24 cellular contexts compared by ENCODE assay signal in genomic region chr19:23917856-23918255, GRCh38. TPM values are rescaled to one million over a fixed set of nuclear protein-coding genes. Genes with fewer than 3 reads are reported as not detected.
DNase-seq lines count a peak whose midpoint lies in the region; ATAC-seq, FAIRE-seq and TF ChIP-seq lines count a peak whose summit lies in the region.
"Had no signal": no experiment of that assay in that cellular context is flagged by ENCODE, and none has a peak within 500 bp of the region (broad histone marks: within the 10 kb centered on the region; RNA-seq: fewer than 3 reads in every experiment).

No MANE protein-coding gene starts in this region.

- CTCF ChIA-PET in CD4-positive, alpha-beta memory T cell (lab: Charles Lee; ENCODE audit: partially characterized antibody) = no interaction called here

- no peaks in the 10 kb centered on the region for H3K9me3 Mint-ChIP-seq in CD4-positive, alpha-beta memory T cell
- H3K9me3 Mint-ChIP-seq in mesothelial cell of epicardium = peaks cover 29% of the 10 kb centered on the region
- H3K9me3 Mint-ChIP-seq: HFFc6 had no signal

- no peak for ATAC-seq in GM21619 (IDR thresholded peaks at IDR 0.05; ENCODE audit: unreplicated experiment)
- ATAC-seq: gastroesophageal sphincter had no signal

- H3K27me3 ChIP-seq in CD4-positive, alpha-beta memory T cell (ENCODE audit: insufficient read depth, low read length) = no peaks in the 10 kb centered on the region
- no peaks in the 10 kb centered on the region for H3K27me3 ChIP-seq in bronchial epithelial cell (ENCODE audit: control insufficient read depth, insufficient read depth, low read length)
- H3K27me3 ChIP-seq: brain microvascular endothelial cell, gastroesophageal sphincter had no signal

- POLR2A ChIA-PET in CD4-positive, alpha-beta memory T cell (lab: Charles Lee; ENCODE audit: partially characterized antibody) = interaction anchor here (0.6 to 2.0 kb wide), 3 partner anchors 116 to 170 kb away, joined by 3 to 6 read pairs (median 4); no protein-coding TSS in a partner anchor

- H3K36me3 ChIP-seq in CD4-positive, alpha-beta memory T cell (ENCODE audit: insufficient read depth, low read length) = no peaks in the 10 kb centered on the region
- no peaks in the 10 kb centered on the region for H3K36me3 ChIP-seq in bronchial epithelial cell (ENCODE audit: control insufficient read depth, insufficient read depth, low read length)
- H3K36me3 ChIP-seq: brain microvascular endothelial cell had no signal

- no peaks in the 10 kb centered on the region for H3K27me3 Mint-ChIP-seq in CD4-positive, alpha-beta memory T cell
- no peaks in the 10 kb centered on the region for H3K27me3 Mint-ChIP-seq in mesothelial cell of epicardium (ENCODE audit: low read depth)
- H3K27me3 Mint-ChIP-seq: activated CD4-positive, alpha-beta T cell treated with anti-CD3 and anti-CD28 coated beads, Interleukin-2, amount 10 ng/mL, durations not matched to agents 7 days and 5 days; activated naive CD4-positive, alpha-beta T cell treated with anti-CD3 and anti-CD28 coated beads, Interleukin-2, amount 10 ng/mL, durations not matched to agents 7 days and 5 days; dendritic cell treated with granulocyte-macrophage colony-stimulating factor and Interleukin-4, amounts not matched to agents 40 ng/mL and 50 ng/mL, for 4 days; stimulated activated naive CD8-positive, alpha-beta T cell treated with anti-CD3 and anti-CD28 coated beads, Interleukin-15, Interleukin-2, amounts not matched to agents 100 ng/mL and 50 ng/mL, for 24 hours had no signal

- no peak for TF ChIP-seq CTCF in bronchial epithelial cell (IDR thresholded peaks at IDR 0.05; ENCODE audit: insufficient read depth, low read length, severe bottlenecking)
- TF ChIP-seq CTCF in mesothelial cell of epicardium (IDR thresholded peaks at IDR 0.05; ENCODE audit: unreplicated experiment) = no peak

- H3K4me1 ChIP-seq in CD4-positive, alpha-beta memory T cell (ENCODE audit: insufficient read depth, low read length) = no peaks in the 10 kb centered on the region

- no peak overlapping the region for H3K27ac ChIP-seq in CD4-positive, alpha-beta memory T cell (ENCODE audit: low read depth, low read length)
- H3K27ac ChIP-seq: brain microvascular endothelial cell, gastroesophageal sphincter, PC-9 had no signal

- H3K9me3 ChIP-seq in CD4-positive, alpha-beta memory T cell (ENCODE audit: control insufficient read depth in 1 of 2, low read length in 2 of 2) = no peaks in the 10 kb centered on the region
- H3K9me3 ChIP-seq: gastroesophageal sphincter had no signal

- peaks cover 7 to 24% (median 15%) of the 10 kb centered on the region in 4 donors for H3K4me1 Mint-ChIP-seq in CD4-positive, alpha-beta memory T cell
- peaks cover 6% of the 10 kb centered on the region for H3K4me1 Mint-ChIP-seq in mesothelial cell of epicardium

- intact Hi-C loops in CD4-positive, alpha-beta memory T cell (cut with micrococcal nuclease) = loop anchor here (10.0 kb wide), 2 partner anchors 523 to 663 kb away; partner anchors contain the start of genes ZNF724 and ZNF91

- no peak for DNase-seq in CD4-positive, alpha-beta memory T cell
- peak; percentile 75 for DNase-seq in NCI-H2029 (lab: John Stamatoyannopoulos, UW)
- peak; percentile 64 for DNase-seq in bronchial epithelial cell (ENCODE audit: low read depth)
- no peak for DNase-seq in mesothelial cell of epicardium (ENCODE audit: low spot score in 2 of 2, unreplicated experiment in 2 of 2)
- no peak for DNase-seq in DMS153 (lab: John Stamatoyannopoulos, UW)
- DNase-seq in UCSD-AML1 (lab: John Stamatoyannopoulos, UW; ENCODE audit: unreplicated experiment) = no peak
- DNase-seq in NCI-H446 (lab: John Stamatoyannopoulos, UW) = no peak
- DNase-seq: activated CD4-positive, alpha-beta T cell treated with anti-CD3 and anti-CD28 coated beads, Interleukin-2, amount 10 ng/mL, durations not matched to agents 7 days and 5 days; activated naive CD4-positive, alpha-beta T cell treated with anti-CD3 and anti-CD28 coated beads, Interleukin-2, amount 10 ng/mL, durations not matched to agents 7 days and 5 days; activated T-cell treated with anti-CD3 and anti-CD28 coated beads for 4 hours; brain microvascular endothelial cell; erythroblast; HFFc6; NCI-H1694; NCI-H524 treated with DMSO at 0.1 percent for 48 hours; PC-9; retina; T-helper 9 cell had no signal

- no peak for FAIRE-seq in bronchial epithelial cell (lab: Jason Lieb, UNC)
- FAIRE-seq: HTR-8/SVneo had no signal

- peak overlapping the region in 4 of 7 donors; percentile 24 to 74 (median 51) for H3K27ac Mint-ChIP-seq in CD4-positive, alpha-beta memory T cell
- peak overlapping the region; percentile 94 for H3K27ac Mint-ChIP-seq in mesothelial cell of epicardium
- H3K27ac Mint-ChIP-seq: activated CD4-positive, alpha-beta T cell treated with anti-CD3 and anti-CD28 coated beads, Interleukin-2, amount 10 ng/mL, durations not matched to agents 7 days and 5 days; activated naive CD4-positive, alpha-beta T cell treated with anti-CD3 and anti-CD28 coated beads, Interleukin-2, amount 10 ng/mL, durations not matched to agents 7 days and 5 days; dendritic cell treated with granulocyte-macrophage colony-stimulating factor and Interleukin-4, amounts not matched to agents 40 ng/mL and 50 ng/mL, for 4 days; HFFc6; stimulated activated naive CD8-positive, alpha-beta T cell treated with anti-CD3 and anti-CD28 coated beads, Interleukin-15, Interleukin-2, amounts not matched to agents 100 ng/mL and 50 ng/mL, for 24 hours had no signal

- H3K4me3 ChIP-seq in CD4-positive, alpha-beta memory T cell (ENCODE audit: low read length in 2 of 2) = no peak overlapping the region
- no peak overlapping the region for H3K4me3 ChIP-seq in bronchial epithelial cell (ENCODE audit: low read depth, low read length)
- H3K4me3 ChIP-seq: gastroesophageal sphincter, PC-9 had no signal

- no peak overlapping the region for H3K4me3 Mint-ChIP-seq in CD4-positive, alpha-beta memory T cell
- H3K4me3 Mint-ChIP-seq in mesothelial cell of epicardium = no peak overlapping the region
- H3K4me3 Mint-ChIP-seq: activated CD4-positive, alpha-beta T cell treated with anti-CD3 and anti-CD28 coated beads, Interleukin-2, amount 10 ng/mL, durations not matched to agents 7 days and 5 days; activated naive CD4-positive, alpha-beta T cell treated with anti-CD3 and anti-CD28 coated beads, Interleukin-2, amount 10 ng/mL, durations not matched to agents 7 days and 5 days; dendritic cell treated with granulocyte-macrophage colony-stimulating factor and Interleukin-4, amounts not matched to agents 40 ng/mL and 50 ng/mL, for 4 days; HFFc6; stimulated activated naive CD8-positive, alpha-beta T cell treated with anti-CD3 and anti-CD28 coated beads, Interleukin-15, Interleukin-2, amounts not matched to agents 100 ng/mL and 50 ng/mL, for 24 hours had no signal

- peaks cover 14 to 15% of the 10 kb centered on the region in 2 donors for H3K36me3 Mint-ChIP-seq in CD4-positive, alpha-beta memory T cell
- peaks cover 5% of the 10 kb centered on the region for H3K36me3 Mint-ChIP-seq in mesothelial cell of epicardium

RNA-seq across cellular contexts. Expression of gene ZNF726, which starts 3.2 kb away (rescaled TPM):
- total RNA-seq in CD4-positive, alpha-beta memory T cell = 1 to 10 TPM; 3.0 to 3.3 TPM
- polyA plus RNA-seq in CD4-positive, alpha-beta memory T cell = 1 to 10 TPM; 1.1 to 1.5 TPM
- 0.79 and 3.2 TPM in 2 replicates for total RNA-seq in bronchial epithelial cell
- total RNA-seq in mesothelial cell of epicardium = 4.8 to 5.5 TPM (median 5.2 TPM) in 3 replicates
- polyA plus RNA-seq: neural cell had no signal

Comparison
In these comparisons a context has a peak if more than half of its experiments do, and no peak if none do; other contexts are left out.
1. DNase-seq: peak in NCI-H2029 (single experiment) and bronchial epithelial cell (single experiment); none in CD4-positive, alpha-beta memory T cell (0 of 5), mesothelial cell of epicardium (0 of 2), DMS153 (single experiment), UCSD-AML1 (single experiment) and NCI-H446 (0 of 2).